21 cellular contexts compared by ENCODE assay signal in genomic region chr6:4272996-4273395, GRCh38.
DNase-seq lines count a peak whose midpoint lies in the region; ATAC-seq, FAIRE-seq and TF ChIP-seq lines count a peak whose summit lies in the region.
"Had no signal": no experiment of that assay in that cellular context is flagged by ENCODE, and none has a peak within 500 bp of the region (broad histone marks: within the 10 kb centered on the region; RNA-seq: fewer than 3 reads in every experiment).

No MANE protein-coding gene starts in this region.

- H3K79me2 ChIP-seq in endothelial cell of umbilical vein (ENCODE audit: control insufficient read depth, insufficient read depth, low read length): no peaks in the 10 kb centered on the region

- no peaks in the 10 kb centered on the region for H3K27me3 ChIP-seq in endothelial cell of umbilical vein (ENCODE audit: control insufficient read depth in 2 of 2, insufficient read depth in 2 of 2, low read length in 2 of 2)

- no peak overlapping the region for H3K27ac ChIP-seq in endothelial cell of umbilical vein (ENCODE audit: insufficient read depth, low read depth, low read length)
- H3K27ac ChIP-seq: 22Rv1 had no signal

- intact Hi-C loops in endothelial cell of umbilical vein (cut with micrococcal nuclease): no loop called here
- intact Hi-C loops in sciatic nerve (cut with DNase I): no loop called here

- peak; percentile 30 for ATAC-seq in sciatic nerve
- no peak for ATAC-seq in GM18517 (IDR thresholded peaks at IDR 0.05; ENCODE audit: unreplicated experiment)
- ATAC-seq: GM23338 had no signal

- POLR2A ChIA-PET in endothelial cell of umbilical vein (lab: Charles Lee): no interaction called here

- H3K4me2 ChIP-seq in endothelial cell of umbilical vein (ENCODE audit: insufficient read depth, low read length): no peak overlapping the region
- H3K4me2 ChIP-seq: GM23338 had no signal

- no peak for TF ChIP-seq POLR2A in endothelial cell of umbilical vein (IDR thresholded peaks at IDR 0.05; ENCODE audit: low read depth, low read length)

- no peaks in the 10 kb centered on the region for H3K9me1 ChIP-seq in endothelial cell of umbilical vein (replicated peaks; ENCODE audit: control insufficient read depth, extremely low read depth, insufficient read depth, low read length)

- H3K4me3 ChIP-seq in AG09309 (ENCODE audit: control insufficient read depth, low read depth, low read length) (no peak overlapping the region), endothelial cell of umbilical vein (replicated peaks in 1 of 3; ENCODE audit: insufficient read depth in 1 of 3, low read depth in 1 of 3, low read length in 3 of 3) (no peak overlapping the region)
- H3K4me3 ChIP-seq: GM23338, HAP-1 had no signal

- H2AFZ ChIP-seq in endothelial cell of umbilical vein (ENCODE audit: low read depth, low read length): no peak overlapping the region
- H2AFZ ChIP-seq: GM23338 had no signal

- DNase-seq in AG09309 (ENCODE audit: low read depth) (peak; percentile 3), endothelial cell of umbilical vein (ENCODE audit: low read depth, low spot score) (peak; percentile 57), sciatic nerve (ENCODE audit: low spot score) (no peak), NCI-H226 (no peak), COR-L47 (lab: John Stamatoyannopoulos, UW) (no peak)
- DNase-seq: AML-193; C1 segment of cervical spinal cord; Caco-2; CD4-positive, alpha-beta memory T cell; DMS153; DND-41; HFFc6 had no signal

- H3K9me3 ChIP-seq in endothelial cell of umbilical vein (replicated peaks; ENCODE audit: control insufficient read depth, insufficient read depth, low read length): no peaks in the 10 kb centered on the region
- H3K9me3 ChIP-seq: Caco-2, HAP-1 had no signal

- dilution Hi-C loops in endothelial cell of umbilical vein (cut with MboI; ENCODE audit: extremely low pct_ligation_motif_present, low sequenced_read_pairs): no loop called here

- no peaks in the 10 kb centered on the region for H4K20me1 ChIP-seq in endothelial cell of umbilical vein (replicated peaks; ENCODE audit: control insufficient read depth, extremely low read depth, insufficient read depth, low read length)

- FAIRE-seq in endothelial cell of umbilical vein (lab: Jason Lieb, UNC): no peak
- FAIRE-seq: A204.1, G401.6, GM12892, GM19239, H54 had no signal

- peaks cover 19% of the 10 kb centered on the region for H3K4me1 ChIP-seq in endothelial cell of umbilical vein (ENCODE audit: control insufficient read depth, extremely low read depth, insufficient read depth, low read length)
- H3K4me1 ChIP-seq: Caco-2, HAP-1 had no signal

- H3K36me3 ChIP-seq in endothelial cell of umbilical vein (ENCODE audit: control insufficient read depth in 2 of 2, extremely low read depth in 1 of 2, insufficient read depth in 2 of 2, low read length in 2 of 2): no peaks in the 10 kb centered on the region
- H3K36me3 ChIP-seq: HAP-1 had no signal

- CTCF ChIA-PET in endothelial cell of umbilical vein (lab: Charles Lee): interaction anchor here (0.6 to 2.9 kb wide), 3 partner anchors 19 to 539 kb away, joined by 3 to 19 read pairs (median 4); no protein-coding TSS in a partner anchor

- BruUV-seq in endothelial cell of umbilical vein (replicated peaks; lab: Mats Ljungman, UMichigan): no TSS peak

- no peak overlapping the region for H3K9ac ChIP-seq in endothelial cell of umbilical vein (replicated peaks; ENCODE audit: extremely low read depth, insufficient read depth, low read length)

- TF ChIP-seq CTCF in AG09309 (IDR thresholded peaks at IDR 0.05; ENCODE audit: control insufficient read depth, insufficient read depth, low read depth, low read length, missing control alignments) (no peak), endothelial cell of umbilical vein (IDR thresholded peaks at IDR 0.05; ENCODE audit: extremely low read depth in 1 of 2, insufficient read depth in 1 of 2, low read depth in 1 of 2, low read length in 2 of 2) (no peak)

TF ChIP-seq in endothelial cell of umbilical vein, 7 proteins besides CTCF, POLR2A, EP300 and RAD21:
- TF ChIP-seq FOS (IDR thresholded peaks at IDR 0.05; ENCODE audit: borderline replicate concordance, insufficient read depth, low read length) (no peak), JUN (IDR thresholded peaks at IDR 0.05; ENCODE audit: borderline replicate concordance, insufficient read depth, insufficient read length, low read depth) (no peak), EZH2 (IDR thresholded peaks at IDR 0.05; ENCODE audit: borderline replicate concordance, low read depth, low read length, severe bottlenecking) (no peak), MAX (IDR thresholded peaks at IDR 0.05; ENCODE audit: insufficient read depth, insufficient read length) (no peak), GATA2 (IDR thresholded peaks at IDR 0.05; ENCODE audit: insufficient read depth, insufficient read length, low read depth, low read length) (no peak), MYC (IDR thresholded peaks at IDR 0.05; ENCODE audit: low read depth, low read length) (no peak), POLR2AphosphoS5 (IDR thresholded peaks at IDR 0.05; ENCODE audit: insufficient read depth, low read depth, low read length) (no peak)
TF ChIP-seq in endothelial cell of umbilical vein: peak in this region for 0.

Comparison
In these comparisons a context has a peak if more than half of its experiments do, and no peak if none do; other contexts are left out.
1. DNase-seq: peak in AG09309 (single experiment) and endothelial cell of umbilical vein (single experiment); none in sciatic nerve (single experiment), NCI-H226 (single experiment) and COR-L47 (single experiment).